25 cellular contexts compared by ENCODE assay signal in the genomic region with DNA sequence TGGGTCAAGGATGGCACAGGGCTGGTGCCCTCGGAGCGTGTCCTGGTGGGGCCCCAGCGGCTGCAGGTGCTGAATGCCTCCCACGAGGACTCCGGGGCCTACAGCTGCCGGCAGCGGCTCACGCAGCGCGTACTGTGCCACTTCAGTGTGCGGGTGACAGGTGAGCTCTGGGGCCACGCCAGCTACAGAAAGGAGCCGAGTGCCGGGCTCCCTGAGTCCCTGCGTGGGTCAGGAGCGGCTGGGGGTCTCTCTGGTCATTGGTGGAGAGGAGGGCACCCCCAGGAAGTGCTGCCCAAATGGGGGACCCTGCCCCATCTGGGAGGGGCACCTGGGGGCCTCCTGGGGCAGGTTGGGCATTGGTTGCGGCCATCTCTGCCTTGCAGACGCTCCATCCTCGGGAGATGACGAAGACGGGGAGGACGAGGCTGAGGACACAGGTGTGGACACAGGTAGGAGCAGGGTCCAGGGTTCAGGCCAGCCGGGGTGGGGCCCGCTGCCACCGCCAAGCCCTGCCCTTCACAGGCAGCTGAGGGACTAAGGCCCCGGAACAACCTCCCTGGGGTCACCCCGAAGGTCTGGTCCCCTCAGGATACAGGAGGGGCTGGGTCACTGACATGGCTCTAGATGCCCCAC. TPM values are rescaled to one million over a fixed set of nuclear protein-coding genes. Genes with fewer than 3 reads are reported as not detected.
"Had no signal": no experiment of that assay in that cellular context is flagged by ENCODE, and none has a peak within 500 bp of the region (broad histone marks: within the 10 kb centered on the region; RNA-seq: fewer than 3 reads in every experiment).

No MANE protein-coding gene starts in this region.

- H3K4me1 ChIP-seq: gastrocnemius medialis had no signal

- H3K27ac ChIP-seq: epithelial cell of prostate, esophagus squamous epithelium, gastrocnemius medialis, neural progenitor cell, right atrium auricular region, spleen, testis had no signal

- H3K9ac ChIP-seq: neural progenitor cell had no signal

- H2AFZ ChIP-seq: neural progenitor cell had no signal

- DNase-seq: activated CD4-positive, alpha-beta T cell treated with anti-CD3 and anti-CD28 coated beads for 36 hours; activated CD4-positive, CD25-positive, alpha-beta regulatory T cell; activated naive CD4-positive, alpha-beta T cell; activated T-cell treated with anti-CD3 and anti-CD28 coated beads for 4 hours; activated T-cell treated with anti-CD3 and anti-CD28 coated beads, Interleukin-2, amount 50 U/mL, for 72 hours; effector CD8-positive, alpha-beta T cell; esophagus squamous epithelium; gastrocnemius medialis; glutamatergic neuron; islet precursor cell; left ventricle myocardium superior; mammary epithelial cell; midbrain; natural killer cell; spleen; stimulated activated naive CD4-positive, alpha-beta T cell treated with Interleukin-2 at 50 U/mL for 16 hours; testis; trophoblast cell had no signal

- H3K4me2 ChIP-seq: neural progenitor cell had no signal

- FAIRE-seq: colon, endometrium, urothelium cell line had no signal

- H3K9me3 ChIP-seq: esophagus squamous epithelium, gastrocnemius medialis, right atrium auricular region, spleen, testis had no signal

- H3K27me3 ChIP-seq: testis had no signal

- ATAC-seq: activated CD4-positive, alpha-beta T cell treated with anti-CD3 and anti-CD28 coated beads for 36 hours; activated naive CD4-positive, alpha-beta T cell treated with anti-CD3 and anti-CD28 coated beads, Interleukin-2, amount 50 U/mL, for 72 hours; activated T-cell treated with anti-CD3 and anti-CD28 coated beads, Interleukin-2, amount 50 U/mL, for 72 hours; gastrocnemius medialis; left ventricle myocardium superior; natural killer cell had no signal

- H3K4me3 ChIP-seq: esophagus squamous epithelium, gastrocnemius medialis, neural progenitor cell, right atrium auricular region, spleen, testis had no signal

- H3K36me3 ChIP-seq: gastrocnemius medialis, neural progenitor cell, right atrium auricular region, spleen had no signal

RNA-seq across cellular contexts. Expression of a gene that starts 6.4 kb away (rescaled TPM):
- total RNA-seq: natural killer cell had no signal
